ENCODE assay signal across 1 cellular context in the genomic region with DNA sequence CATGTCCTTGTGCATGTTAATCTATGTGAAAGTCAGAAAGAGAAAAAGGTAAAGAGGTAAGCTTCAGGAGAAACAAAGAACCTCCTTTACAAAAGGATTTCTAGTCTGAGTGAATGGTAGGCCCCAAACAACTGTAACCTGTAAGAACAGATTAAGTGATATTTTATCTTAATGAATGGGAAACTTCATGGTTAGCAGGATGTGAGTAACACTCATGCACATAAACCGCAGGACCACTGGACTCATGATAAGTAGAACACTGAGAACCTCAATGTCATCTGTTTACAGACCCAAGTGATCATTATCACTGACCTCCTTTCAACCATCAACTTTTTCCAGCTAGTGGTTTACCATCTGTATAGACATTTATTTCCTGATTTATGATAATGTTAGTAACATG.
TF ChIP-seq lines count a peak whose summit lies in the region.

No MANE protein-coding gene starts in this region.

TF ChIP-seq in K562, 482 proteins besides CTCF, POLR2A, EP300 and RAD21 (continued from another document and continues in another):
- TF ChIP-seq MGA (IDR thresholded peaks at IDR 0.05), result peak; percentile 33
- no peak for TF ChIP-seq C11orf30 (IDR thresholded peaks at IDR 0.05; ENCODE audit: low read depth)
- TF ChIP-seq IRF2 (CRISPR knock-in tag; IDR thresholded peaks at IDR 0.05), result no peak
- TF ChIP-seq NRF1 (conservative IDR thresholded peaks at IDR 0.05 in 1 of 2, IDR thresholded peaks at IDR 0.05 in 1 of 2), result no peak
- no peak for TF ChIP-seq ZFP1 (CRISPR knock-in tag; IDR thresholded peaks at IDR 0.05)
- TF ChIP-seq CBX8 (IDR thresholded peaks at IDR 0.05; ENCODE audit: borderline replicate concordance, extremely low read depth, low read depth, low read length, poor library complexity, severe bottlenecking), result no peak
- TF ChIP-seq MBD2 (IDR thresholded peaks at IDR 0.05; ENCODE audit: borderline replicate concordance, low read depth), result peak; percentile 67; the same call in 1 of the 2 replicates
- TF ChIP-seq KLF13 (tag; IDR thresholded peaks at IDR 0.05; ENCODE audit: borderline replicate concordance, low read depth), result no peak
- TF ChIP-seq PTTG1 (tag; IDR thresholded peaks at IDR 0.05; ENCODE audit: low read depth), result no peak
- no peak for TF ChIP-seq MYBL2 (IDR thresholded peaks at IDR 0.05; ENCODE audit: low read depth)
- no peak for TF ChIP-seq MYBL2 (CRISPR knock-in tag; IDR thresholded peaks at IDR 0.05; ENCODE audit: borderline replicate concordance)
- no peak for TF ChIP-seq KLF10 (CRISPR knock-in tag; IDR thresholded peaks at IDR 0.05)
- TF ChIP-seq DACH1 (IDR thresholded peaks at IDR 0.05; ENCODE audit: partially characterized antibody), result no peak
- no peak for TF ChIP-seq PYGO2 (tag; IDR thresholded peaks at IDR 0.05)
- no peak for TF ChIP-seq ZNF143 (CRISPR knock-in tag; IDR thresholded peaks at IDR 0.05)
- TF ChIP-seq TEAD1 (CRISPR knock-in tag; IDR thresholded peaks at IDR 0.05), result 0 out of 4 replicates have a peak, but pooled peaks of 1 of the 2 experiments have one; percentile 16
- no peak for TF ChIP-seq RBBP5 (IDR thresholded peaks at IDR 0.05; ENCODE audit: borderline replicate concordance, insufficient read depth, low read length, poor library complexity, severe bottlenecking)
- 0 out of 4 replicates have a peak, but pooled peaks of 1 of the 2 experiments have one; percentile 33 for TF ChIP-seq ARNT (IDR thresholded peaks at IDR 0.05)
- peak in 1 of 2 experiments; percentile 56; a peak in 2 of 4 replicates for TF ChIP-seq ETV6 (IDR thresholded peaks at IDR 0.05; ENCODE audit: borderline replicate concordance in 1 of 2, low read depth in 2 of 2, low read length in 1 of 2)
- no peak for TF ChIP-seq ETV6 (CRISPR knock-in tag; IDR thresholded peaks at IDR 0.05; ENCODE audit: borderline replicate concordance)
- no peak for TF ChIP-seq ZNF184 (CRISPR knock-in tag; IDR thresholded peaks at IDR 0.05)
- TF ChIP-seq SMC3 (conservative IDR thresholded peaks at IDR 0.05; ENCODE audit: insufficient read depth, low read depth, low read length), result no peak
- TF ChIP-seq PTRF (tag; IDR thresholded peaks at IDR 0.05), result no peak
- TF ChIP-seq RBM25 (IDR thresholded peaks at IDR 0.05; ENCODE audit: low read depth, low read length, severe bottlenecking), result no peak
- TF ChIP-seq ZFX (CRISPR knock-in tag; IDR thresholded peaks at IDR 0.05), result peak; percentile 42; the same call in 1 of the 2 replicates
- TF ChIP-seq ELF1 (tag; IDR thresholded peaks at IDR 0.05), result no peak
- TF ChIP-seq MCM2 (IDR thresholded peaks at IDR 0.05; ENCODE audit: low read depth), result no peak
- no peak for TF ChIP-seq ZNF324 (CRISPR knock-in tag; IDR thresholded peaks at IDR 0.05)
- TF ChIP-seq, protein P1, sequence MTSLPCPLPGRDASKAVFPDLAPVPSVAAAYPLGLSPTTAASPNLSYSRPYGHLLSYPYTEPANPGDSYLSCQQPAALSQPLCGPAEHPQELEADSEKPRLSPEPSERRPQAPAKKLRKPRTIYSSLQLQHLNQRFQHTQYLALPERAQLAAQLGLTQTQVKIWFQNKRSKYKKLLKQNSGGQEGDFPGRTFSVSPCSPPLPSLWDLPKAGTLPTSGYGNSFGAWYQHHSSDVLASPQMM (CRISPR knock-in tag; IDR thresholded peaks at IDR 0.05), result no peak
- no peak for TF ChIP-seq ZNF583 (CRISPR knock-in tag; IDR thresholded peaks at IDR 0.05)
- TF ChIP-seq ZNF431 (CRISPR knock-in tag; IDR thresholded peaks at IDR 0.05), result no peak
- TF ChIP-seq HES1 (IDR thresholded peaks at IDR 0.05; ENCODE audit: low read depth), result peak; percentile 91
- TF ChIP-seq TOE1 (IDR thresholded peaks at IDR 0.05; ENCODE audit: borderline replicate concordance), result no peak
- TF ChIP-seq TOE1 (CRISPR knock-in tag; IDR thresholded peaks at IDR 0.05; ENCODE audit: borderline replicate concordance, low read depth), result no peak
- TF ChIP-seq, protein P2, sequence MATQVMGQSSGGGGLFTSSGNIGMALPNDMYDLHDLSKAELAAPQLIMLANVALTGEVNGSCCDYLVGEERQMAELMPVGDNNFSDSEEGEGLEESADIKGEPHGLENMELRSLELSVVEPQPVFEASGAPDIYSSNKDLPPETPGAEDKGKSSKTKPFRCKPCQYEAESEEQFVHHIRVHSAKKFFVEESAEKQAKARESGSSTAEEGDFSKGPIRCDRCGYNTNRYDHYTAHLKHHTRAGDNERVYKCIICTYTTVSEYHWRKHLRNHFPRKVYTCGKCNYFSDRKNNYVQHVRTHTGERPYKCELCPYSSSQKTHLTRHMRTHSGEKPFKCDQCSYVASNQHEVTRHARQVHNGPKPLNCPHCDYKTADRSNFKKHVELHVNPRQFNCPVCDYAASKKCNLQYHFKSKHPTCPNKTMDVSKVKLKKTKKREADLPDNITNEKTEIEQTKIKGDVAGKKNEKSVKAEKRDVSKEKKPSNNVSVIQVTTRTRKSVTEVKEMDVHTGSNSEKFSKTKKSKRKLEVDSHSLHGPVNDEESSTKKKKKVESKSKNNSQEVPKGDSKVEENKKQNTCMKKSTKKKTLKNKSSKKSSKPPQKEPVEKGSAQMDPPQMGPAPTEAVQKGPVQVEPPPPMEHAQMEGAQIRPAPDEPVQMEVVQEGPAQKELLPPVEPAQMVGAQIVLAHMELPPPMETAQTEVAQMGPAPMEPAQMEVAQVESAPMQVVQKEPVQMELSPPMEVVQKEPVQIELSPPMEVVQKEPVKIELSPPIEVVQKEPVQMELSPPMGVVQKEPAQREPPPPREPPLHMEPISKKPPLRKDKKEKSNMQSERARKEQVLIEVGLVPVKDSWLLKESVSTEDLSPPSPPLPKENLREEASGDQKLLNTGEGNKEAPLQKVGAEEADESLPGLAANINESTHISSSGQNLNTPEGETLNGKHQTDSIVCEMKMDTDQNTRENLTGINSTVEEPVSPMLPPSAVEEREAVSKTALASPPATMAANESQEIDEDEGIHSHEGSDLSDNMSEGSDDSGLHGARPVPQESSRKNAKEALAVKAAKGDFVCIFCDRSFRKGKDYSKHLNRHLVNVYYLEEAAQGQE (CRISPR knock-in tag; IDR thresholded peaks at IDR 0.05; ENCODE audit: low read depth), result no peak
- TF ChIP-seq, protein P3, sequence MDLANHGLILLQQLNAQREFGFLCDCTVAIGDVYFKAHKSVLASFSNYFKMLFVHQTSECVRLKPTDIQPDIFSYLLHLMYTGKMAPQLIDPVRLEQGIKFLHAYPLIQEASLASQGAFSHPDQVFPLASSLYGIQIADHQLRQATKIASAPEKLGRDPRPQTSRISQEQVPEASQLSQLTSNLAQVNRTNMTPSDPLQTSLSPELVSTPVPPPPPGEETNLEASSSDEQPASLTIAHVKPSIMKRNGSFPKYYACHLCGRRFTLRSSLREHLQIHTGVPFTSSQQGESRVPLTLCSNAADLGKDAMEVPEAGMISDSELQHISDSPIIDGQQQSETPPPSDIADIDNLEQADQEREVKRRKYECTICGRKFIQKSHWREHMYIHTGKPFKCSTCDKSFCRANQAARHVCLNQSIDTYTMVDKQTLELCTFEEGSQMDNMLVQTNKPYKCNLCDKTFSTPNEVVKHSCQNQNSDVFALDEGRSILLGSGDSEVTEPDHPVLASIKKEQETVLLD (IDR thresholded peaks at IDR 0.05), result no peak; the same call in 1 of the 2 replicates
- peak; percentile 76; the same call in 1 of the 2 replicates for TF ChIP-seq ZKSCAN8 (CRISPR knock-in tag; IDR thresholded peaks at IDR 0.05)
- no peak for TF ChIP-seq ZNF384 (IDR thresholded peaks at IDR 0.05; ENCODE audit: low read depth, low read length)
- TF ChIP-seq ZNF592 (IDR thresholded peaks at IDR 0.05), result peak; percentile 48; the same call in 1 of the 2 replicates
- TF ChIP-seq ZNF354B (CRISPR knock-in tag; IDR thresholded peaks at IDR 0.05), result no peak
- TF ChIP-seq KAT8 (IDR thresholded peaks at IDR 0.05; ENCODE audit: low read depth), result no peak
